ENCODE assay signal across 8 cellular contexts in genomic region chr5:62256161-62257017, GRCh38. TPM values are rescaled to one million over a fixed set of nuclear protein-coding genes. Genes with fewer than 3 reads are reported as not detected.
DNase-seq lines count a peak whose midpoint lies in the region; ATAC-seq and TF ChIP-seq lines count a peak whose summit lies in the region.

No MANE protein-coding gene starts in this region.

- H3K9me3 Mint-ChIP-seq in activated B cell treated with CpG ODN at 0.5 μM for 24 hours = no peaks in the 10 kb centered on the region

- peak overlapping the region; percentile 64 for H3K27ac Mint-ChIP-seq in activated B cell treated with CpG ODN at 0.5 μM for 24 hours

- peak; percentile 2 for DNase-seq in activated T-cell treated with anti-CD3 and anti-CD28 coated beads for 1 hour (ENCODE audit: low read depth)
- no peak for DNase-seq in activated T-cell treated with anti-CD3 and anti-CD28 coated beads for 4 hours
- no peak for DNase-seq in activated B cell treated with CpG ODN at 0.5 μM for 24 hours
- DNase-seq in neuronal stem cell (ENCODE audit: low spot score) = no peak
- DNase-seq in germinal center (ENCODE audit: low spot score) = no peak
- no peak for DNase-seq in RWPE1 (ENCODE audit: low spot score)
- DNase-seq in T-helper 9 cell = no peak

- WGBS in neuronal stem cell (ENCODE audit: extremely low coverage in 2 of 2, insufficient read length in 2 of 2, insufficient replicate concordance in 1 of 2), 2 donors = no CpG with 5 or more reads among the region's 8 CpGs

- H3K23ac ChIP-seq in neuronal stem cell (ENCODE audit: low read depth, low read length, poor library complexity) = no peak overlapping the region

- no peaks in the 10 kb centered on the region for H3K79me1 ChIP-seq in neuronal stem cell (ENCODE audit: low read depth, low read length)

- H3K4me2 ChIP-seq in neuronal stem cell (ENCODE audit: insufficient read depth, low read length, poor library complexity, severe bottlenecking) = no peak overlapping the region

- no peak overlapping the region for H2BK15ac ChIP-seq in neuronal stem cell (ENCODE audit: low read length)

- intact Hi-C loops in activated B cell treated with CpG ODN at 0.5 μM for 24 hours (cut with micrococcal nuclease) = no loop called here

- no peaks in the 10 kb centered on the region for H3K36me3 Mint-ChIP-seq in activated B cell treated with CpG ODN at 0.5 μM for 24 hours (ENCODE audit: low read depth)

- no peak overlapping the region for H3K4me3 ChIP-seq in neuronal stem cell (ENCODE audit: low read length in 2 of 2)

- no peak overlapping the region for H3K27ac ChIP-seq in neuronal stem cell (replicated peaks; ENCODE audit: low read length)
- no peak overlapping the region for H3K27ac ChIP-seq in RWPE1

- H3K4me1 ChIP-seq in neuronal stem cell (ENCODE audit: control insufficient read depth in 2 of 2, insufficient read depth in 1 of 2, low read depth in 1 of 2, low read length in 2 of 2) = peaks cover 0 to 3% of the 10 kb centered on the region in 2 donors

- H2AFZ ChIP-seq in neuronal stem cell (ENCODE audit: low read length) = peak overlapping the region; percentile 27

- TF ChIP-seq CTCF in activated B cell treated with CpG ODN at 0.5 μM for 24 hours (IDR thresholded peaks at IDR 0.05) (no peak), RWPE1 (conservative IDR thresholded peaks at IDR 0.05; ENCODE audit: low read depth) (no peak)

- H3K4me1 Mint-ChIP-seq in activated B cell treated with CpG ODN at 0.5 μM for 24 hours = peaks cover 11% of the 10 kb centered on the region

- no peak overlapping the region for H2BK5ac ChIP-seq in neuronal stem cell (ENCODE audit: low read length)

- no peak overlapping the region for H3K18ac ChIP-seq in neuronal stem cell (ENCODE audit: low read length)

- no peak overlapping the region for H4K91ac ChIP-seq in neuronal stem cell (ENCODE audit: low read depth, low read length, poor library complexity)

- CTCF ChIA-PET in activated B cell treated with CpG ODN at 0.5 μM for 24 hours (lab: Charles Lee) = no interaction called here
- CTCF ChIA-PET in RWPE1 (lab: Yijun Ruan, JAX) = no interaction called here

- POLR2A ChIA-PET in activated B cell treated with CpG ODN at 0.5 μM for 24 hours (lab: Charles Lee) (no interaction called here), RWPE1 (lab: Yijun Ruan, JAX; ENCODE audit: low non-redundant PET) (no interaction called here)

- H3K36me3 ChIP-seq in neuronal stem cell (replicated peaks in 1 of 2; ENCODE audit: control insufficient read depth in 2 of 2, insufficient read depth in 2 of 2, low read length in 2 of 2) = no peaks in the 10 kb centered on the region

- no peak overlapping the region for H3K14ac ChIP-seq in neuronal stem cell (ENCODE audit: low read length)

- no peak overlapping the region for H4K8ac ChIP-seq in neuronal stem cell (ENCODE audit: low read depth, low read length)

- peak; percentile 67 for ATAC-seq in HG02973 (IDR thresholded peaks at IDR 0.05; ENCODE audit: unreplicated experiment)
- no peak for ATAC-seq in activated B cell treated with CpG ODN at 0.5 μM for 24 hours (ENCODE audit: low read depth)

- peak overlapping the region; percentile 29 for H3K4me3 Mint-ChIP-seq in activated B cell treated with CpG ODN at 0.5 μM for 24 hours

- H2BK120ac ChIP-seq in neuronal stem cell (ENCODE audit: low read depth, low read length) = no peak overlapping the region

- H3K9me3 ChIP-seq in neuronal stem cell (replicated peaks in 1 of 2; ENCODE audit: control insufficient read depth in 2 of 2, insufficient read depth in 1 of 2, low read depth in 1 of 2, low read length in 2 of 2) = no peaks in the 10 kb centered on the region

- no peak overlapping the region for H3K9ac ChIP-seq in neuronal stem cell (ENCODE audit: low read depth, low read length, poor library complexity)

- H2AK5ac ChIP-seq in neuronal stem cell (ENCODE audit: low read depth, low read length) = no peak overlapping the region

- no peaks in the 10 kb centered on the region for H3K27me3 Mint-ChIP-seq in activated B cell treated with CpG ODN at 0.5 μM for 24 hours

- H3K4ac ChIP-seq in neuronal stem cell (ENCODE audit: low read length) = no peak overlapping the region

- H2BK12ac ChIP-seq in neuronal stem cell (ENCODE audit: low read length) = no peak overlapping the region

- no peaks in the 10 kb centered on the region for H3K27me3 ChIP-seq in neuronal stem cell (ENCODE audit: control insufficient read depth in 3 of 3, insufficient read depth in 3 of 3, low read depth in 1 of 3, low read length in 3 of 3)

RNA-seq across cellular contexts. Expression of gene KIF2A, which starts 49.6 kb away (rescaled TPM):
- 42.6 and 45.9 TPM in 2 replicates for total RNA-seq in activated B cell treated with CpG ODN at 0.5 μM for 24 hours
- polyA plus RNA-seq in neuronal stem cell (2013, experiment 1 of 2) = 70.1 TPM
- polyA plus RNA-seq in neuronal stem cell (2013, experiment 2 of 2) = 70.2 TPM
